In the genomic region with DNA sequence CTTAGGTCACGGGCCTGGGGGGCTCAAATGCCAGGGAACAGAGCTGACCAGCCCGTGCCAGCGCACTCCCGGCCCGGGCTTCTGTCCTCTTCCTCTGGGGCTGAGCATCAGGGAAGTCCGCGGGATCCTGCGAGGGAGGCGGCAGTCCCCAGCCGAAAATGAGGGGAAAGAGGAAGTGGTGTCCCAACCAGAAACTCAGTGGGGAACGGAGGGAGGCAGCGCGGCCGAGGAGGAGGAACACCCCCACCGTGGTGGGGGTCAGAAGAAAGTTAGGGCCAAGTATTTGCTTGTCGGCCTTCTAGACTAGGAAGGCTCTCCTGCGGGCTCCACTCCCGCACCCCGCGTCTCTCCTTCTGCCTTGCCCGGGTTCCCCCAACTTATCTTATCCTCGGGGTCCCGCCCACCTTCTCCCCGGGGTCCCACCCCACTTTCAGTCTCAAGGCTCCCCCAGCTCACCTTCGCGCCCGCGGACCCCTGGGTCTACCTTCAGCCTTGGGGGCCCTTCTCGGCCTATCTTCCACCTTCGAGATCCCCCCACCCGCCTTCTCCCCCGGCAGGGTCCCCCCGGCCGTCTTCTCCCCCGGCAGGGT, we compare ENCODE assay signal across 8 cellular contexts. TPM values are rescaled to one million over a fixed set of nuclear protein-coding genes. Genes with fewer than 3 reads are reported as not detected.
A peak's percentile ranks its signal among the peaks of the same experiment; 100 is the strongest.
DNase-seq lines count a peak whose midpoint lies in the region; ATAC-seq and TF ChIP-seq lines count a peak whose summit lies in the region.

No MANE protein-coding gene starts in this region.

- ATAC-seq in CD4-positive, alpha-beta T cell (ENCODE audit: poor library complexity), result peak; percentile 44
- ATAC-seq in GM21576 (IDR thresholded peaks at IDR 0.05; ENCODE audit: unreplicated experiment), result peak; percentile 32
- ATAC-seq in activated CD8-positive, alpha-beta memory T cell treated with anti-CD3 and anti-CD28 coated beads, Interleukin-2, amount 10 ng/mL, durations not matched to agents 7 days and 5 days, result peak; percentile 61

- no peaks in the 10 kb centered on the region for H3K9me3 ChIP-seq in CD4-positive, alpha-beta T cell (ENCODE audit: control insufficient read depth, low read length)

- TF ChIP-seq CTCF in CD4-positive, alpha-beta T cell (IDR thresholded peaks at IDR 0.05), result no peak

- H3K4me3 Mint-ChIP-seq in CD4-positive, alpha-beta T cell, result peak overlapping the region; percentile 95
- H3K4me3 Mint-ChIP-seq in activated CD8-positive, alpha-beta memory T cell treated with anti-CD3 and anti-CD28 coated beads, Interleukin-2, amount 10 ng/mL, durations not matched to agents 7 days and 5 days, result peak overlapping the region; percentile 79
- H3K4me3 Mint-ChIP-seq in stimulated activated naive CD8-positive, alpha-beta T cell treated with anti-CD3 and anti-CD28 coated beads, Interleukin-15, Interleukin-2, amounts not matched to agents 100 ng/mL and 50 ng/mL, for 24 hours, result peak overlapping the region; percentile 89

- peak in 9 of 10 experiments; percentile 31 to 56 (median 44) for DNase-seq in CD4-positive, alpha-beta T cell
- DNase-seq in NCI-H2171 treated with DMSO at 0.1 percent for 48 hours (lab: John Stamatoyannopoulos, UW), result peak; percentile 29
- peak; percentile 73 for DNase-seq in activated CD8-positive, alpha-beta memory T cell treated with anti-CD3 and anti-CD28 coated beads, Interleukin-2, amount 10 ng/mL, durations not matched to agents 7 days and 5 days
- DNase-seq in erythroblast (lab: John Stamatoyannopoulos, UW), result peak; percentile 81 to 85
- DNase-seq in mucosa of gallbladder (ENCODE audit: low spot score), result peak; percentile 39
- DNase-seq in NCI-H524 treated with DMSO at 0.1 percent for 48 hours (lab: John Stamatoyannopoulos, UW), result no peak

- TF ChIP-seq POLR2A in erythroblast (IDR thresholded peaks at IDR 0.05; ENCODE audit: low read length), result peak; percentile 82

- H3K9me3 Mint-ChIP-seq in CD4-positive, alpha-beta T cell, result no peaks in the 10 kb centered on the region
- H3K9me3 Mint-ChIP-seq in activated CD8-positive, alpha-beta memory T cell treated with anti-CD3 and anti-CD28 coated beads, Interleukin-2, amount 10 ng/mL, durations not matched to agents 7 days and 5 days (ENCODE audit: low read depth), result no peaks in the 10 kb centered on the region
- peaks cover 4% of the 10 kb centered on the region for H3K9me3 Mint-ChIP-seq in stimulated activated naive CD8-positive, alpha-beta T cell treated with anti-CD3 and anti-CD28 coated beads, Interleukin-15, Interleukin-2, amounts not matched to agents 100 ng/mL and 50 ng/mL, for 24 hours

- H3K27me3 Mint-ChIP-seq in CD4-positive, alpha-beta T cell, result no peaks in the 10 kb centered on the region
- H3K27me3 Mint-ChIP-seq in activated CD8-positive, alpha-beta memory T cell treated with anti-CD3 and anti-CD28 coated beads, Interleukin-2, amount 10 ng/mL, durations not matched to agents 7 days and 5 days, result no peaks in the 10 kb centered on the region
- no peaks in the 10 kb centered on the region for H3K27me3 Mint-ChIP-seq in stimulated activated naive CD8-positive, alpha-beta T cell treated with anti-CD3 and anti-CD28 coated beads, Interleukin-15, Interleukin-2, amounts not matched to agents 100 ng/mL and 50 ng/mL, for 24 hours

- intact Hi-C loops in CD4-positive, alpha-beta T cell (cut with DNase I, micrococcal nuclease), result loop anchor here (1.0 to 10.0 kb wide), 4 partner anchors 8 to 1251 kb away; partner anchors contain the start of genes CENPP (in 1 of the 2) and NOL8 (in 1 of the 2)

- no peaks in the 10 kb centered on the region for H3K27me3 ChIP-seq in CD4-positive, alpha-beta T cell (ENCODE audit: control insufficient read depth, insufficient read depth, low read length)

- peak overlapping the region; percentile 51 for H3K27ac ChIP-seq in CD4-positive, alpha-beta T cell (ENCODE audit: low read depth, low read length)

- CTCF ChIA-PET in CD4-positive, alpha-beta T cell (lab: Charles Lee), result interaction anchor here (1.9 kb wide), 1 partner anchor 9 kb away, joined by 9 read pairs; no protein-coding TSS in a partner anchor
- CTCF ChIA-PET in activated CD8-positive, alpha-beta memory T cell treated with anti-CD3 and anti-CD28 coated beads, Interleukin-2, amount 10 ng/mL, durations not matched to agents 7 days and 5 days (lab: Charles Lee), result interaction anchor here (1.6 kb wide), 1 partner anchor 9 kb away, joined by 16 read pairs; no protein-coding TSS in a partner anchor

- H3K4me1 Mint-ChIP-seq in CD4-positive, alpha-beta T cell (ENCODE audit: low read depth), result peaks cover 50% of the 10 kb centered on the region
- peaks cover 21% of the 10 kb centered on the region for H3K4me1 Mint-ChIP-seq in activated CD8-positive, alpha-beta memory T cell treated with anti-CD3 and anti-CD28 coated beads, Interleukin-2, amount 10 ng/mL, durations not matched to agents 7 days and 5 days
- peaks cover 27% of the 10 kb centered on the region for H3K4me1 Mint-ChIP-seq in stimulated activated naive CD8-positive, alpha-beta T cell treated with anti-CD3 and anti-CD28 coated beads, Interleukin-15, Interleukin-2, amounts not matched to agents 100 ng/mL and 50 ng/mL, for 24 hours (ENCODE audit: low read depth)

- peaks cover 15% of the 10 kb centered on the region for H3K36me3 Mint-ChIP-seq in CD4-positive, alpha-beta T cell (ENCODE audit: low read depth)
- H3K36me3 Mint-ChIP-seq in activated CD8-positive, alpha-beta memory T cell treated with anti-CD3 and anti-CD28 coated beads, Interleukin-2, amount 10 ng/mL, durations not matched to agents 7 days and 5 days, result peaks cover 3% of the 10 kb centered on the region
- H3K36me3 Mint-ChIP-seq in stimulated activated naive CD8-positive, alpha-beta T cell treated with anti-CD3 and anti-CD28 coated beads, Interleukin-15, Interleukin-2, amounts not matched to agents 100 ng/mL and 50 ng/mL, for 24 hours (ENCODE audit: low read depth), result peaks cover 5% of the 10 kb centered on the region

- POLR2A ChIA-PET in CD4-positive, alpha-beta T cell (lab: Charles Lee), result interaction anchor here (1.0 to 2.5 kb wide), 3 partner anchors 10 to 122 kb away, joined by 3 to 40 read pairs (median 3); partner anchors contain the start of gene FAM120AOS

- H3K27ac Mint-ChIP-seq in CD4-positive, alpha-beta T cell, result peak overlapping the region; percentile 95
- peak overlapping the region; percentile 88 for H3K27ac Mint-ChIP-seq in activated CD8-positive, alpha-beta memory T cell treated with anti-CD3 and anti-CD28 coated beads, Interleukin-2, amount 10 ng/mL, durations not matched to agents 7 days and 5 days
- H3K27ac Mint-ChIP-seq in stimulated activated naive CD8-positive, alpha-beta T cell treated with anti-CD3 and anti-CD28 coated beads, Interleukin-15, Interleukin-2, amounts not matched to agents 100 ng/mL and 50 ng/mL, for 24 hours, result peak overlapping the region; percentile 90

RNA-seq across cellular contexts. Expression of gene PHF2, which starts 0.6 kb away (rescaled TPM):
- total RNA-seq in CD4-positive, alpha-beta T cell, result 10 to 100 TPM; 27.3 to 28.8 TPM
- 10 to 100 TPM; 25.1 to 26.3 TPM for total RNA-seq in activated CD8-positive, alpha-beta memory T cell treated with anti-CD3 and anti-CD28 coated beads, Interleukin-2, amount 10 ng/mL, durations not matched to agents 7 days and 5 days
- 31.0 TPM for total RNA-seq in mucosa of gallbladder
